8 cellular contexts compared by ENCODE assay signal in the genomic region with DNA sequence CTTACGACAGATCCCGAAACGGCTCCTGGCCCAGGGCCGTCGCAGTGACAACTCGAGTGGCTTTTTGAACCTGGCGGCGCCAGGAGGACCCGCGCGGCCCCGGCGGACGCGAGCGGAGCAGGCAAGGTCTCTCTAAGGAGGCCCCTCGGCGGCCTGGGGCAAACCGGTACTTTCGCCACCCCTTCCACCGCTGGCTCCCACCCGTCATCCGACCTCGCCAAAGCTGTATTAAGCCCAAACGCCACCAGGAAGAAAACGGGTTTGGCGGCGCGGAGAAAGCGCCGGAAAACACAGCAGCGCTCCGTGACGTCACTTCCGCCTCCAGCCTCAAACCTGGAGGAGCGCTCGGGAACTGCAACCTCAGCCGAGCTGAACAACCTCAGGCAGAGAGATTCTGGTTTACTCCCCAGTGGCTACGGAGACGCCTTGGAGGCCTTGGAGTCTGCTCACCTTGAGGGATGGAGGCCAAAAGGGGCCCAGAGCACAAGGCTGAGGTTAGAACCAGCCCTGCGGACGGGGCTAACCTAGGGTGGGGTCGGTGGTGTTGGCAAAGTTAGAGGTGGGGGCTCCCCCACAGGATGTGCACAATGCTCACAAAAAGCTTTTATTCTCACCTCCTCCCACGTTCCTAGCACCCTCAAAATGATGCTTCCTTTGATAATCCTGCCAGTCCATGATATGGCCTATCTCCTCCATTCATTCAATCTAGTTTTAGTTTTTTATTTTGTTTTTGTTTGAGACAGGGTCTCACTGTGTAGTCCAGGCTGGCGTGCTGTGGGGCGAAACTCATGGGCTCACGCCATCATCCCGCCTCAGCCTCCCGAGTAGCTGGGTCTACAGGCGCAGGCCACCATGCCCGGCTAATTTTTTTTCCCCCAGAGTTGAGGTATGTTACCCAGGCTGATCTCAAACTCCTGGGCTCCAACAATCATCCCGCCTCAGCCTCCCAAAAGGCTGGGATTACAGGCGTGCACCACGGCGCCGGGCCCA. TPM values are rescaled to one million over a fixed set of nuclear protein-coding genes. Genes with fewer than 3 reads are reported as not detected.
DNase-seq lines count a peak whose midpoint lies in the region; ATAC-seq and TF ChIP-seq lines count a peak whose summit lies in the region.

TSS of gene ZNF266 (minus strand) at position 295 of the 990 bp plus-strand sequence. CDS start 15,484 bp downstream, outside the sequence.

- H3K36me3 Mint-ChIP-seq in activated naive CD4-positive, alpha-beta T cell treated with anti-CD3 and anti-CD28 coated beads, Interleukin-2, amount 50 U/mL, for 72 hours, result peaks cover 41 to 42% of the 10 kb centered on the region in 2 donors
- peaks cover 29% of the 10 kb centered on the region for H3K36me3 Mint-ChIP-seq in osteocyte (ENCODE audit: unreplicated experiment)

- peaks cover 2 to 16% of the 10 kb centered on the region in 2 donors for H3K9me3 Mint-ChIP-seq in activated naive CD4-positive, alpha-beta T cell treated with anti-CD3 and anti-CD28 coated beads, Interleukin-2, amount 50 U/mL, for 72 hours
- H3K9me3 Mint-ChIP-seq in osteocyte (ENCODE audit: unreplicated experiment), result peaks cover 19% of the 10 kb centered on the region

- H3K27me3 Mint-ChIP-seq in osteocyte (ENCODE audit: unreplicated experiment), result no peaks in the 10 kb centered on the region

- H3K27ac Mint-ChIP-seq in activated naive CD4-positive, alpha-beta T cell treated with anti-CD3 and anti-CD28 coated beads, Interleukin-2, amount 50 U/mL, for 72 hours, result peak within 1 kb of the TSS; percentile 97 to 98
- peak within 1 kb of the TSS; percentile 94 for H3K27ac Mint-ChIP-seq in osteocyte (ENCODE audit: unreplicated experiment)

- 14% methylated on average over 56 of the region's 56 CpGs for WGBS in thymus

- peak; percentile 80 for ATAC-seq in HG02588 (IDR thresholded peaks at IDR 0.05; ENCODE audit: unreplicated experiment)
- ATAC-seq in SK-N-SH treated with all-trans-retinoic acid at 6 μM for 48 hours, result peak; percentile 98
- ATAC-seq in activated naive CD4-positive, alpha-beta T cell treated with anti-CD3 and anti-CD28 coated beads, Interleukin-2, amount 50 U/mL, for 72 hours, result peak; percentile 95 to 96

- TF ChIP-seq CTCF in GM10248 (IDR thresholded peaks at IDR 0.05; ENCODE audit: control extremely low read depth, extremely low read depth, low read depth, missing control alignments), result peak; percentile 38
- peak; percentile 58 for TF ChIP-seq CTCF in osteocyte (IDR thresholded peaks at IDR 0.05)

- peak within 1 kb of the TSS; percentile 89 for H3K4me3 Mint-ChIP-seq in osteocyte (ENCODE audit: unreplicated experiment)

- peak; percentile 96 for DNase-seq in GM10248 (ENCODE audit: extremely low spot score)
- peak; percentile 86 for DNase-seq in NCI-H1092 (lab: John Stamatoyannopoulos, UW)
- peak; percentile 89 to 90 for DNase-seq in activated naive CD4-positive, alpha-beta T cell treated with anti-CD3 and anti-CD28 coated beads, Interleukin-2, amount 50 U/mL, for 72 hours (ENCODE audit: low spot score in 2 of 2)
- DNase-seq in head of caudate nucleus, result peak; percentile 72 to 94 (median 88)
- DNase-seq in osteocyte (ENCODE audit: extremely low spot score, unreplicated experiment), result peak; percentile 94

- CTCF ChIA-PET in GM10248 (lab: Yijun Ruan, JAX), result interaction anchor here (1.0 to 1.6 kb wide), 5 partner anchors 9 to 360 kb away, joined by 3 to 8 read pairs (median 4); no protein-coding TSS in a partner anchor

- POLR2A ChIA-PET in GM10248 (lab: Yijun Ruan, JAX), result interaction anchor here (0.7 to 1.1 kb wide), 2 partner anchors 333 to 1458 kb away, joined by 3 read pairs; partner anchors contain the start of gene ZNF846

- H3K9me3 ChIP-seq in thymus (ENCODE audit: control insufficient read depth), result no peaks in the 10 kb centered on the region

- intact Hi-C loops in head of caudate nucleus (cut with DNase I), result loop anchor here (10.0 kb wide), 1 partner anchor 121 kb away; no protein-coding TSS in a partner anchor

- H3K27ac ChIP-seq in thymus (ENCODE audit: low read depth), result peak within 1 kb of the TSS; percentile 96

- no peaks in the 10 kb centered on the region for H3K27me3 ChIP-seq in thymus (ENCODE audit: control insufficient read depth, insufficient read depth)

- H3K4me3 ChIP-seq in thymus (ENCODE audit: low read length), result peak within 1 kb of the TSS; percentile 64

- peaks cover 18% of the 10 kb centered on the region for H3K36me3 ChIP-seq in thymus (ENCODE audit: control insufficient read depth, insufficient read depth)

- peaks cover 8% of the 10 kb centered on the region for H3K4me1 ChIP-seq in thymus (ENCODE audit: control insufficient read depth, insufficient read depth, low read length)

- H3K4me1 Mint-ChIP-seq in osteocyte (ENCODE audit: unreplicated experiment), result peaks cover 27% of the 10 kb centered on the region

TF ChIP-seq in SK-N-SH treated with all-trans-retinoic acid at 6 μM for 48 hours, 23 proteins besides CTCF, POLR2A, EP300 and RAD21:
- TF ChIP-seq OSR1 (CRISPR knock-in tag; IDR thresholded peaks at IDR 0.05) (no peak), ZC3H10 (CRISPR knock-in tag; IDR thresholded peaks at IDR 0.05) (no peak), TSHZ2 (CRISPR knock-in tag; IDR thresholded peaks at IDR 0.05) (no peak), ZFP3 (CRISPR knock-in tag; IDR thresholded peaks at IDR 0.05) (0 out of 2 replicates have a peak, but pooled peaks have one; percentile 47), ZNF8 (CRISPR knock-in tag; IDR thresholded peaks at IDR 0.05) (no peak), TOX (CRISPR knock-in tag; IDR thresholded peaks at IDR 0.05; ENCODE audit: borderline replicate concordance) (no peak), ZNF70 (CRISPR knock-in tag; IDR thresholded peaks at IDR 0.05) (0 out of 2 replicates have a peak, but pooled peaks have one; percentile 20), TCF4 (CRISPR knock-in tag; IDR thresholded peaks at IDR 0.05; ENCODE audit: borderline replicate concordance) (no peak), ZNF565 (CRISPR knock-in tag; conservative IDR thresholded peaks at IDR 0.05; ENCODE audit: low read depth) (no peak)

RNA-seq across cellular contexts. Expression of gene ZNF266, which starts in this region (rescaled TPM):
- total RNA-seq in activated naive CD4-positive, alpha-beta T cell treated with anti-CD3 and anti-CD28 coated beads, Interleukin-2, amount 50 U/mL, for 72 hours, result 10 to 100 TPM; 27.7 to 31.9 TPM
- 24.8 and 25.1 TPM in 2 replicates for total RNA-seq in osteocyte
- polyA plus RNA-seq in thymus, result 151 TPM

Comparison
In these comparisons a context has a peak if more than half of its experiments do, and no peak if none do; other contexts are left out.
1. Peak in every context shown above with its lines: DNase-seq, ATAC-seq, H3K4me3 ChIP-seq and H3K27ac ChIP-seq.